ENCODE assay signal across 30 cellular contexts in the genomic region with DNA sequence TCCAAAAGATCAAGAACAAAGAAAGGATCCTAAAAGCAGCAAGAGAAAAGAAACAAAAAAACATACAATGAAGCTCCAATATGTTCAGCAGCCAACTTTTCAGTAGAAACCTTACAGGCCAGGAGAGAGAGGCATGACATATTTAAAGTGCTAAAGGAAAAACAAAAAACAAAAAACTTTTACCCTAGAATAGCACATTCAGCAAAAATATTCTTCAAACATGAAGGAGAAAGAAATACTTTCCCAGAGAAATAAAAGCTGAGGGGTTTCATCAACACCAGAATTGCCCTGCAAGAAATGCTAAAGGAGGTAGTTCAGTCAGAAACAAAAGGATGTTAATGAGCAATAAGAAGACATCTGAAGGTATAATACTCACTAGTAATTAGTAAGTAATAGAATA.
"Had no signal": no experiment of that assay in that cellular context is flagged by ENCODE, and none has a peak within 500 bp of the region (broad histone marks: within the 10 kb centered on the region; RNA-seq: fewer than 3 reads in every experiment).

No MANE protein-coding gene starts in this region.

- FAIRE-seq: urothelium cell line had no signal

- H3K9ac ChIP-seq: neural progenitor cell, parathyroid adenoma had no signal

- H3K27ac Mint-ChIP-seq: natural killer cell; nephron; neural progenitor cell; progenitor cell of endocrine pancreas; stimulated activated memory B cell treated with anti-CD40 and anti-IgM and Interleukin-4, amounts not matched to agents 10 μg/mL and 1 μg/mL and 100 μg/mL, for 72 hours; stimulated activated naive CD8-positive, alpha-beta T cell treated with anti-CD3 and anti-CD28 coated beads, Interleukin-15, amount 100 ng/mL, for 72 hours had no signal

- H3K4me3 ChIP-seq: neural progenitor cell, ovary, psoas muscle, skin epidermis, smooth muscle cell, spleen, thoracic aorta, thyroid gland, tibial nerve, upper lobe of left lung, vagina had no signal

- H3K4me1 ChIP-seq: neural progenitor cell, parathyroid adenoma, psoas muscle, spleen, thyroid gland, tibial nerve, upper lobe of left lung, vagina had no signal

- DNase-seq: natural killer cell; occipital lobe; ovary; posterior cingulate gyrus; psoas muscle; right cardiac atrium; spleen; stimulated activated CD4-positive, alpha-beta T cell treated with anti-CD3 and anti-CD28 coated beads, Interleukin-12 subunit alpha, Interleukin-12 subunit beta, amount 100 ng/mL, for 4 hours; stimulated activated CD4-positive, alpha-beta T cell treated with anti-CD3 and anti-CD28 coated beads, Interleukin-1b, Interleukin-23, amount 100 ng/mL, for 48 hours; stimulated activated CD4-positive, alpha-beta T cell treated with anti-CD3 and anti-CD28 coated beads, Interleukin-4, amount 100 ng/mL, for 1 hour; stimulated activated CD4-positive, alpha-beta T cell treated with anti-CD3 and anti-CD28 coated beads, Interleukin-4, amount 100 ng/mL, for 4 hours; stimulated activated CD8-positive, alpha-beta memory T cell treated with anti-CD3 and anti-CD28 coated beads, Interleukin-4, amount 100 ng/mL, for 48 hours; stimulated activated naive CD4-positive, alpha-beta T cell; stimulated activated naive CD8-positive, alpha-beta T cell treated with anti-CD3 and anti-CD28 coated beads, Interleukin-15, amount 100 ng/mL, for 72 hours; stimulated activated naive CD8-positive, alpha-beta T cell treated with anti-CD3 and anti-CD28 coated beads, Interleukin-15, Interleukin-2, amounts not matched to agents 100 U/mL and 50 U/mL, for 24 hours; thyroid gland; trophoblast cell; upper lobe of left lung had no signal

- H3K27ac ChIP-seq: neural progenitor cell, ovary, parathyroid adenoma, psoas muscle, skin epidermis, spleen, thoracic aorta, thyroid gland, tibial nerve, upper lobe of left lung, vagina had no signal

- H3K9me3 Mint-ChIP-seq: nephron; neural progenitor cell; stimulated activated memory B cell treated with anti-CD40 and anti-IgM and Interleukin-4, amounts not matched to agents 10 μg/mL and 1 μg/mL and 100 μg/mL, for 72 hours had no signal

- H3K79me2 ChIP-seq: parathyroid adenoma had no signal

- H2AFZ ChIP-seq: neural progenitor cell, parathyroid adenoma had no signal

- ATAC-seq: natural killer cell; psoas muscle; right cardiac atrium; sciatic nerve; stimulated activated memory B cell treated with anti-CD40 and anti-IgM and Interleukin-4, amounts not matched to agents 10 μg/mL and 1 μg/mL and 100 μg/mL, for 72 hours; stimulated activated naive CD8-positive, alpha-beta T cell treated with anti-CD3 and anti-CD28 coated beads, Interleukin-15, amount 100 ng/mL, for 72 hours; stimulated activated naive CD8-positive, alpha-beta T cell treated with anti-CD3 and anti-CD28 coated beads, Interleukin-15, Interleukin-2, amounts not matched to agents 100 U/mL and 50 U/mL, for 24 hours had no signal

- H3K9me3 ChIP-seq: ovary, psoas muscle, spleen, thoracic aorta, thyroid gland, tibial nerve, upper lobe of left lung, vagina had no signal

- H3K27me3 ChIP-seq: neural progenitor cell, ovary, spleen, thyroid gland, tibial nerve, upper lobe of left lung, vagina had no signal

- H3K4me1 Mint-ChIP-seq: natural killer cell; nephron; neural progenitor cell; stimulated activated memory B cell treated with anti-CD40 and anti-IgM and Interleukin-4, amounts not matched to agents 10 μg/mL and 1 μg/mL and 100 μg/mL, for 72 hours; stimulated activated naive CD8-positive, alpha-beta T cell treated with anti-CD3 and anti-CD28 coated beads, Interleukin-15, amount 100 ng/mL, for 72 hours had no signal

- H3K36me3 Mint-ChIP-seq: natural killer cell; neural progenitor cell; stimulated activated memory B cell treated with anti-CD40 and anti-IgM and Interleukin-4, amounts not matched to agents 10 μg/mL and 1 μg/mL and 100 μg/mL, for 72 hours had no signal

- H3K4me2 ChIP-seq: neural progenitor cell, smooth muscle cell had no signal

- H3K36me3 ChIP-seq: neural progenitor cell, ovary, spleen, thoracic aorta, thyroid gland, tibial nerve, upper lobe of left lung, vagina had no signal

- H3K27me3 Mint-ChIP-seq: progenitor cell of endocrine pancreas; stimulated activated memory B cell treated with anti-CD40 and anti-IgM and Interleukin-4, amounts not matched to agents 10 μg/mL and 1 μg/mL and 100 μg/mL, for 72 hours; stimulated activated naive CD8-positive, alpha-beta T cell treated with anti-CD3 and anti-CD28 coated beads, Interleukin-15, amount 100 ng/mL, for 72 hours had no signal

- H3K4me3 Mint-ChIP-seq: natural killer cell; nephron; neural progenitor cell; stimulated activated memory B cell treated with anti-CD40 and anti-IgM and Interleukin-4, amounts not matched to agents 10 μg/mL and 1 μg/mL and 100 μg/mL, for 72 hours; stimulated activated naive CD8-positive, alpha-beta T cell treated with anti-CD3 and anti-CD28 coated beads, Interleukin-15, amount 100 ng/mL, for 72 hours had no signal
